In the genomic region with DNA sequence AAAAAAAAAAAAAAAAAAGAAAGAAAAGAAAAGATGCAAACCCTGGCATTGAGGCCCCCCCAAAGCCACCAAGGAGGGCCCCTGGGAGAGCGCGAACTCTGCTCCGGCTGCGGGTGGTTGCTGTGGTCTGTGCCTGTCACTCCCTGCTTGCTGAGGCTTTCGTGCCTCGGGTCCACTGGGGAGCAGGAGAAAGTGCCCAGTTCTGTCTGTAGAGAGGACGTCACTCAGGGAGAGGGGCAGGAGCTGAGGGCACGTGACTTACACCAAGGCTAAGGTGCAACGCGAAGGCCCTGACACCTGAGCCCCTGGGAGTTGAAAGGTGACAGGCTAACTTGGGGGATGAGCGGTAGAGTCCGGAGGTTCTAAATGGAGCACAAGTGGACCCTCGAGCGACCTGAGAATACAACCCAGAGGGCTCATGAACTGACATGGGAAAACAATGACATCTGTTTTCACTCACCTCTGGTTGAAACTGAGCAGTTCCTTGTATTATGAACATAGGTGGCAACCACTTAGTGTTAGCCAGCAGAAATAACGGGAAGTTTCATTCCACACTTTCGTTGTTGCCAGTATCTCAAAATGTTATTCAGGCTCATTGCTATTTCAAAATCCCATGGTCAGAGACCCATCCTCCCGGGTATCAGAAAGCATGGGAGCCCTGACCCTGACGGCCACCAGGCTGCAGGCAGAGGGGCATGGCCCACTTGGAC, we compare ENCODE assay signal across 9 cellular contexts.
DNase-seq lines count a peak whose midpoint lies in the region; ATAC-seq and TF ChIP-seq lines count a peak whose summit lies in the region.
"Had no signal": no experiment of that assay in that cellular context is flagged by ENCODE, and none has a peak within 500 bp of the region (broad histone marks: within the 10 kb centered on the region; RNA-seq: fewer than 3 reads in every experiment).

No MANE protein-coding gene starts in this region.

- H3K9me3 ChIP-seq in Peyer's patch: no peaks in the 10 kb centered on the region

- ATAC-seq in GM18519 (IDR thresholded peaks at IDR 0.05; ENCODE audit: low FRiP score, unreplicated experiment) (peak; percentile 22), HG02642 (IDR thresholded peaks at IDR 0.05; ENCODE audit: poor library complexity, unreplicated experiment) (peak; percentile 40)

- H3K27me3 ChIP-seq in Peyer's patch: no peaks in the 10 kb centered on the region

- intact Hi-C loops in posterior vena cava (cut with DNase I): loop anchor here in 1 of 2 donors (5.0 kb wide), 1 partner anchor 155 kb away; no protein-coding TSS in a partner anchor

- H3K36me3 ChIP-seq in Peyer's patch: no peaks in the 10 kb centered on the region

- TF ChIP-seq POLR2A in Peyer's patch (IDR thresholded peaks at IDR 0.05): no peak

- DNase-seq in Peyer's patch (peak in 1 of 3 donors; percentile 49), left kidney (ENCODE audit: low read depth, low spot score) (peak; percentile 24), posterior vena cava (ENCODE audit: low spot score) (no peak), superior temporal gyrus (ENCODE audit: extremely low spot score) (no peak), KG1 (lab: John Stamatoyannopoulos, UW) (no peak)
- no peak for DNase-seq in stimulated activated naive CD4-positive, alpha-beta T cell (lab: John Stamatoyannopoulos, UW)

- H3K4me1 ChIP-seq in Peyer's patch: peaks cover 0 to 21% (median 14%) of the 10 kb centered on the region in 4 donors

- no peak for TF ChIP-seq CTCF in Peyer's patch (IDR thresholded peaks at IDR 0.05)

- peak overlapping the region; percentile 63 to 83 (median 76) for H3K27ac ChIP-seq in Peyer's patch
- H3K27ac ChIP-seq: SK-N-MC had no signal

- H3K4me3 ChIP-seq in Peyer's patch: peak overlapping the region in 3 of 4 donors; percentile 3 to 34 (median 8)
- H3K4me3 ChIP-seq: SK-N-MC had no signal
